Comparison of ENCODE assay signal across 24 cellular contexts in the genomic region with DNA sequence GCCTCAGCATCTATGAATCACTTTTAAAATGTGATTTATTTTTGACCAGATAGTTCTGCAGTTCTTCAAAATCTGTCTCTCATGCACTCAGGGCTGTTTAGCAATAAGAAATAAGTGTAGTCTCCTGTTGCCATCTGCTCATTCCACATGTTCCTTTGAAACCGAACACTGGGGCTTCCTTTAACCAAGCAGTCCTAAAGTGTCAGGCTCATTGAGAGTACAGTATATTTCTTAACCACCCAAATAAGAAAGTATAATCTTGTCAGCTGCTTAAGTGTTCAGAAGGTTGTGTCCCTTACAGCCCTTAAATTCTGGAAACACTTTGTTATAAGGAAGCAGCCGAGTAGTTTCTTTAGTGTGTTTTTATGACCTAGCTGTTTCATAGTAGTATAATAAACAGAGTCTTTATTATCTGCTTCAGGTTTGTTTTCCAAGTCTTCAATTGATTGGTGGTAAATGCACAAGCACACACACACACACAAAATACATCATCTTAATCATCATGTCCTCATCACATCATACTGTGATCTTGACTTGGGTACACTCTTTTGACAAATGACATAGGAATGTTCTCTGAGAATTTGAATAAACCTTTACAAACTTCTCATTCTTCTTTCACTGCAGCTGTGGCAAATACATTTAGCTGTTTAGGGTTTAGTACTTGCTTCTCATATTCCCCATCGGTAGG.
DNase-seq lines count a peak whose midpoint lies in the region; ATAC-seq and TF ChIP-seq lines count a peak whose summit lies in the region.
"Had no signal": no experiment of that assay in that cellular context is flagged by ENCODE, and none has a peak within 500 bp of the region (broad histone marks: within the 10 kb centered on the region; RNA-seq: fewer than 3 reads in every experiment).

No MANE protein-coding gene starts in this region.

- no peak for TF ChIP-seq CTCF in VCaP (conservative IDR thresholded peaks at IDR 0.05)
- TF ChIP-seq CTCF in foreskin fibroblast (IDR thresholded peaks at IDR 0.05; ENCODE audit: low read depth, low read length): no peak

- H3K27ac ChIP-seq in VCaP: peak overlapping the region; percentile 77

- ATAC-seq in HG03095 (IDR thresholded peaks at IDR 0.05; ENCODE audit: unreplicated experiment): no peak
- no peak for ATAC-seq in HG02852 (IDR thresholded peaks at IDR 0.05; ENCODE audit: unreplicated experiment)
- ATAC-seq: stimulated activated memory B cell treated with anti-CD40 and anti-IgM and Interleukin-4, amounts not matched to agents 10 μg/mL and 1 μg/mL and 100 μg/mL, for 72 hours; WTC11 had no signal

- H3K4me3 ChIP-seq in foreskin fibroblast (ENCODE audit: low read depth in 1 of 2, low read length in 2 of 2) (no peak overlapping the region), skeletal muscle cell (ENCODE audit: low read depth, low read length) (no peak overlapping the region)

- peak; percentile 51 for DNase-seq in NCI-H82 (lab: John Stamatoyannopoulos, UW)
- DNase-seq in NCI-H82 treated with DMSO at 0.1 percent for 48 hours (lab: John Stamatoyannopoulos, UW; ENCODE audit: unreplicated experiment): no peak
- DNase-seq in foreskin fibroblast: peak; percentile 17 to 44
- DNase-seq in skeletal muscle cell (ENCODE audit: low read depth): peak; percentile 8
- no peak for DNase-seq in midbrain (lab: John Stamatoyannopoulos, UW)
- DNase-seq: 8988T; activated CD4-positive, alpha-beta T cell treated with anti-CD3 and anti-CD28 coated beads, Interleukin-2, amount 50 U/mL, for 1 hour; activated CD8-positive, alpha-beta memory T cell treated with anti-CD3 and anti-CD28 coated beads, Interleukin-2, amount 50 U/mL, for 48 hours; CD4-positive, alpha-beta memory T cell; cerebellar nuclear complex; DMS153; effector CD4-positive, alpha-beta T cell; GDM1; GOT3; KBM-7; NCI-H1417 treated with DMSO at 0.1 percent for 48 hours; NCI-H510A treated with DMSO at 0.1 percent for 48 hours; nucleus accumbens; stimulated activated CD4-positive, alpha-beta T cell treated with anti-CD3 and anti-CD28 coated beads, Interleukin-2, amount 100 ng/mL, for 48 hours had no signal

Comparison
In these comparisons a context has a peak if more than half of its experiments do, and no peak if none do; other contexts are left out.
1. DNase-seq: peak in NCI-H82 (single experiment), foreskin fibroblast (2 of 2) and skeletal muscle cell (single experiment); none in NCI-H82 treated with DMSO at 0.1 percent for 48 hours (single experiment) and midbrain (single experiment).